Comparison of ENCODE assay signal across 8 cellular contexts in genomic region chr19:3572132-3572854, GRCh38. TPM values are rescaled to one million over a fixed set of nuclear protein-coding genes. Genes with fewer than 3 reads are reported as not detected.
DNase-seq lines count a peak whose midpoint lies in the region; ATAC-seq and TF ChIP-seq lines count a peak whose summit lies in the region.

No MANE protein-coding gene starts in this region.

- peak overlapping the region; percentile 61 for H3K27ac ChIP-seq in RWPE2 (ENCODE audit: poor library complexity, severe bottlenecking)

- peaks cover 4% of the 10 kb centered on the region for H3K4me1 ChIP-seq in HAP-1
- H3K4me1 ChIP-seq in RWPE2 (ENCODE audit: insufficient read depth, poor library complexity, severe bottlenecking): peaks cover 2% of the 10 kb centered on the region

- H3K9me3 ChIP-seq in HAP-1 (no peaks in the 10 kb centered on the region), RWPE2 (ENCODE audit: severe bottlenecking) (no peaks in the 10 kb centered on the region)

- H3K4me1 Mint-ChIP-seq in natural killer cell treated with Interleukin-12 subunit alpha and Interleukin-12 subunit beta and Interleukin-15 and Interleukin-18, amount 100 ng/mL, for 72 hours (ENCODE audit: low read depth in 2 of 2): peaks cover 8 to 18% of the 10 kb centered on the region in 2 donors

- H3K27me3 Mint-ChIP-seq in natural killer cell treated with Interleukin-12 subunit alpha and Interleukin-12 subunit beta and Interleukin-15 and Interleukin-18, amount 100 ng/mL, for 72 hours: no peaks in the 10 kb centered on the region

- DNase-seq in EH (ENCODE audit: low read depth) (peak; percentile 100), HAP-1 (ENCODE audit: low spot score in 2 of 2) (peak; percentile 99 to 100), M059J (ENCODE audit: low read depth) (peak; percentile 100), RWPE2 (ENCODE audit: low spot score) (peak; percentile 99), fibroblast of pulmonary artery (ENCODE audit: low read depth) (peak; percentile 100)
- peak; percentile 99 for DNase-seq in activated effector memory CD4-positive, alpha-beta T cell treated with Interleukin-2 at 50 U/mL for 16 hours
- DNase-seq in natural killer cell treated with Interleukin-12 subunit alpha and Interleukin-12 subunit beta and Interleukin-15 and Interleukin-18, amount 100 ng/mL, for 72 hours (ENCODE audit: low spot score): peak; percentile 100
- peak; percentile 96 to 99 (median 98) for DNase-seq in stimulated activated naive CD4-positive, alpha-beta T cell (lab: John Stamatoyannopoulos, UW)

- H3K27me3 ChIP-seq in HAP-1 (ENCODE audit: low read depth) (no peaks in the 10 kb centered on the region), RWPE2 (ENCODE audit: insufficient read depth, poor library complexity, severe bottlenecking) (no peaks in the 10 kb centered on the region)

- H3K4me3 ChIP-seq in HAP-1: peak overlapping the region; percentile 91
- peak overlapping the region; percentile 33 for H3K4me3 ChIP-seq in RWPE2 (ENCODE audit: severe bottlenecking)
- peak overlapping the region; percentile 63 for H3K4me3 ChIP-seq in fibroblast of pulmonary artery (replicated peaks; ENCODE audit: low read depth, low read length)

- H3K27ac Mint-ChIP-seq in natural killer cell treated with Interleukin-12 subunit alpha and Interleukin-12 subunit beta and Interleukin-15 and Interleukin-18, amount 100 ng/mL, for 72 hours: peak overlapping the region in 1 of 2 donors; percentile 35

- no peaks in the 10 kb centered on the region for H3K9me3 Mint-ChIP-seq in natural killer cell treated with Interleukin-12 subunit alpha and Interleukin-12 subunit beta and Interleukin-15 and Interleukin-18, amount 100 ng/mL, for 72 hours

- H3K36me3 Mint-ChIP-seq in natural killer cell treated with Interleukin-12 subunit alpha and Interleukin-12 subunit beta and Interleukin-15 and Interleukin-18, amount 100 ng/mL, for 72 hours: no peaks in the 10 kb centered on the region

- H3K4me3 Mint-ChIP-seq in natural killer cell treated with Interleukin-12 subunit alpha and Interleukin-12 subunit beta and Interleukin-15 and Interleukin-18, amount 100 ng/mL, for 72 hours: peak overlapping the region; percentile 81

- ATAC-seq in RWPE2 (ENCODE audit: low read depth): peak; percentile 92
- ATAC-seq in natural killer cell treated with Interleukin-12 subunit alpha and Interleukin-12 subunit beta and Interleukin-15 and Interleukin-18, amount 100 ng/mL, for 72 hours: peak; percentile 97 to 98

- in situ Hi-C loops in HAP-1 (cut with MboI; ENCODE audit: low sequenced_read_pairs): no loop called here

- TF ChIP-seq CTCF in RWPE2 (IDR thresholded peaks at IDR 0.05; ENCODE audit: poor library complexity, severe bottlenecking): no peak
- no peak for TF ChIP-seq CTCF in fibroblast of pulmonary artery (IDR thresholded peaks at IDR 0.05; ENCODE audit: low read length, missing control alignments)

- H3K36me3 ChIP-seq in HAP-1 (replicated peaks) (peaks cover 22% of the 10 kb centered on the region), RWPE2 (ENCODE audit: low read depth) (peaks cover 15% of the 10 kb centered on the region)

RNA-seq across cellular contexts. Expression of gene HMG20B, which starts 0.5 kb away (rescaled TPM):
- total RNA-seq in M059J (2014; rRNA removed; shearing (Covaris generic)): 112 and 151 TPM in 2 replicates
- total RNA-seq in natural killer cell treated with Interleukin-12 subunit alpha and Interleukin-12 subunit beta and Interleukin-15 and Interleukin-18, amount 100 ng/mL, for 72 hours: 10 to 100 TPM; 38.2 to 48.0 TPM

RNA-seq across cellular contexts. Expression of gene GIPC3, which starts 13.0 kb away (rescaled TPM):
- total RNA-seq in M059J (2014; rRNA removed; shearing (Covaris generic)): not detected in 2 replicates
- under 1 TPM; 0.25 to 0.40 TPM for total RNA-seq in natural killer cell treated with Interleukin-12 subunit alpha and Interleukin-12 subunit beta and Interleukin-15 and Interleukin-18, amount 100 ng/mL, for 72 hours

RNA-seq across cellular contexts. Expression of gene MFSD12, which starts 14.9 kb away (rescaled TPM):
- 50.7 and 105 TPM in 2 replicates for total RNA-seq in M059J (2014; rRNA removed; shearing (Covaris generic))
- 10 to 100 TPM; 72.2 to 73.1 TPM for total RNA-seq in natural killer cell treated with Interleukin-12 subunit alpha and Interleukin-12 subunit beta and Interleukin-15 and Interleukin-18, amount 100 ng/mL, for 72 hours

RNA-seq across cellular contexts. Expression of gene TEKTIP1, which starts 33.3 kb away (rescaled TPM):
- not detected in 2 replicates for total RNA-seq in M059J (2014; rRNA removed; shearing (Covaris generic))
- total RNA-seq in natural killer cell treated with Interleukin-12 subunit alpha and Interleukin-12 subunit beta and Interleukin-15 and Interleukin-18, amount 100 ng/mL, for 72 hours: 1 to 10 TPM; 3.3 to 4.4 TPM

RNA-seq across cellular contexts. Expression of gene TBXA2R, which starts 34.4 kb away (rescaled TPM):
- 0.59 TPM in 1 of 2 replicates, not detected in the other for total RNA-seq in M059J (2014; rRNA removed; shearing (Covaris generic))
- total RNA-seq in natural killer cell treated with Interleukin-12 subunit alpha and Interleukin-12 subunit beta and Interleukin-15 and Interleukin-18, amount 100 ng/mL, for 72 hours: under 1 TPM in 1 of 2 donors, not detected in 1; 0.28 TPM

Comparison
In these comparisons a context has a peak if more than half of its experiments do, and no peak if none do; other contexts are left out.
1. Peak in every context shown above with its lines: DNase-seq, ATAC-seq, H3K4me3 ChIP-seq and H3K27ac ChIP-seq.
2. H3K4me3 ChIP-seq: peak in every context shown above with its lines; median percentile 91 in HAP-1; 63 in fibroblast of pulmonary artery; 33 in RWPE2.